ENCODE assay signal across 28 cellular contexts in the genomic region with DNA sequence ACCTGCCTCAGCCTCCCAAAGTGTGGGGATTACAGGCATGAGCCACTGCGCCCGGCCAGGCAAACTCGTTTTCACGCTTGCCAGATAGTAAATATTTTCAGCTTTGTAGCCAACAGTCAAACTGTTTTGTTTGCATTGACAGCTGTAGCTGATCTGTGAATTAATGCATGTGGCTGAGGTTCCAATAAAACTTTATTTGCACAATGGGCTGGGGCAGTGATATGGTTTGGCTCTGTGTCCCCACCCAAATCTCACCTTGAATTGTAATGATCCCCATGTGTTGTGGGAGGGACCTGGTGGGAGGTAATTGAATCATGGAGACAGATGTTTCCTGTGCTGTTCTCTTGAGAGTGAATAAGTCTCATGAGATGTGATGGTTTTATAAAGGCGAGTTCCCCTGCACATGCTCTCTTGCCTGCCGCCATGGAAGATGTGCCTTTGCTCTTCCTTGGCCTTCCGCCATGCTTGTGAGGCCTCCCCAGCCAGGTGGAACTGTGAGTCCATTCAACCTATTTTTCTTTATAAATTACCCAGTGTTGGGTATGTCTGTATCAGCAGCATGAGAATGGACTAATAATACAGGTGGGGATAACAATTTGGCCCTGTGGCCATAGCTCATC.
"Had no signal": no experiment of that assay in that cellular context is flagged by ENCODE, and none has a peak within 500 bp of the region (broad histone marks: within the 10 kb centered on the region; RNA-seq: fewer than 3 reads in every experiment).

No MANE protein-coding gene starts in this region.

- H3K9me3 ChIP-seq: ovary, psoas muscle, suprapubic skin, testis, tibial artery, transverse colon, upper lobe of right lung, uterus had no signal

- H3K9ac ChIP-seq: neural progenitor cell, parathyroid adenoma had no signal

- ATAC-seq: naive thymus-derived CD4-positive, alpha-beta T cell; natural killer cell; psoas muscle; right cardiac atrium; sciatic nerve; stimulated activated memory B cell treated with anti-CD40 and anti-IgM and Interleukin-4, amounts not matched to agents 10 μg/mL and 1 μg/mL and 100 μg/mL, for 72 hours; stimulated activated naive CD8-positive, alpha-beta T cell treated with anti-CD3 and anti-CD28 coated beads, Interleukin-15, amount 100 ng/mL, for 72 hours; stimulated activated naive CD8-positive, alpha-beta T cell treated with anti-CD3 and anti-CD28 coated beads, Interleukin-15, Interleukin-2, amounts not matched to agents 100 U/mL and 50 U/mL, for 24 hours; upper lobe of right lung had no signal

- H3K4me2 ChIP-seq: neural progenitor cell, smooth muscle cell had no signal

- H3K27me3 ChIP-seq: neural progenitor cell, ovary, spleen, suprapubic skin, testis, tibial artery, transverse colon, upper lobe of right lung, uterus had no signal

- H2AFZ ChIP-seq: neural progenitor cell, parathyroid adenoma had no signal

- H3K4me3 ChIP-seq: neural progenitor cell, ovary, psoas muscle, skin epidermis, smooth muscle cell, spleen, suprapubic skin, testis, tibial artery, transverse colon, upper lobe of right lung, uterus had no signal

- H3K79me2 ChIP-seq: parathyroid adenoma had no signal

- DNase-seq: naive thymus-derived CD4-positive, alpha-beta T cell; natural killer cell; occipital lobe; ovary; psoas muscle; spleen; stimulated activated CD4-positive, alpha-beta T cell treated with anti-CD3 and anti-CD28 coated beads, Interleukin-12 subunit alpha, Interleukin-12 subunit beta, amount 100 ng/mL, for 4 hours; stimulated activated CD4-positive, alpha-beta T cell treated with anti-CD3 and anti-CD28 coated beads, Interleukin-1b, Interleukin-23, amount 100 ng/mL, for 48 hours; stimulated activated CD4-positive, alpha-beta T cell treated with anti-CD3 and anti-CD28 coated beads, Interleukin-4, amount 100 ng/mL, for 1 hour; stimulated activated CD4-positive, alpha-beta T cell treated with anti-CD3 and anti-CD28 coated beads, Interleukin-4, amount 100 ng/mL, for 4 hours; stimulated activated CD8-positive, alpha-beta memory T cell treated with anti-CD3 and anti-CD28 coated beads, Interleukin-4, amount 100 ng/mL, for 48 hours; stimulated activated naive CD4-positive, alpha-beta T cell; stimulated activated naive CD8-positive, alpha-beta T cell treated with anti-CD3 and anti-CD28 coated beads, Interleukin-15, amount 100 ng/mL, for 72 hours; stimulated activated naive CD8-positive, alpha-beta T cell treated with anti-CD3 and anti-CD28 coated beads, Interleukin-15, Interleukin-2, amounts not matched to agents 100 U/mL and 50 U/mL, for 24 hours; substantia nigra; testis; tibial artery; transverse colon; upper lobe of right lung; uterus had no signal

- H3K36me3 ChIP-seq: neural progenitor cell, ovary, uterus had no signal

- H3K27ac ChIP-seq: neural progenitor cell, ovary, parathyroid adenoma, psoas muscle, skin epidermis, spleen, suprapubic skin, testis, tibial artery, transverse colon, upper lobe of right lung, uterus had no signal

- H3K4me1 ChIP-seq: neural progenitor cell, parathyroid adenoma, psoas muscle, spleen, suprapubic skin, tibial artery, transverse colon, upper lobe of right lung, uterus had no signal
